In genomic region chr20:48709292-48709691, GRCh38 we compare ENCODE assay signal across 25 cellular contexts.
DNase-seq lines count a peak whose midpoint lies in the region; ATAC-seq and TF ChIP-seq lines count a peak whose summit lies in the region.
"Had no signal": no experiment of that assay in that cellular context is flagged by ENCODE, and none has a peak within 500 bp of the region (broad histone marks: within the 10 kb centered on the region; RNA-seq: fewer than 3 reads in every experiment).

No MANE protein-coding gene starts in this region.

- H3K36me3 Mint-ChIP-seq in activated naive CD8-positive, alpha-beta T cell treated with anti-CD3 and anti-CD28 coated beads, Interleukin-2, amount 10 ng/mL, durations not matched to agents 7 days and 5 days: peaks cover 64% of the 10 kb centered on the region
- H3K36me3 Mint-ChIP-seq in activated naive CD8-positive, alpha-beta T cell treated with anti-CD3 and anti-CD28 coated beads for 36 hours: peaks cover 49% of the 10 kb centered on the region
- H3K36me3 Mint-ChIP-seq in natural killer cell: peaks cover 8% of the 10 kb centered on the region

- H3K4me3 Mint-ChIP-seq in activated naive CD8-positive, alpha-beta T cell treated with anti-CD3 and anti-CD28 coated beads, Interleukin-2, amount 10 ng/mL, durations not matched to agents 7 days and 5 days: no peak overlapping the region
- H3K4me3 Mint-ChIP-seq in activated naive CD8-positive, alpha-beta T cell treated with anti-CD3 and anti-CD28 coated beads for 36 hours: no peak overlapping the region
- no peak overlapping the region for H3K4me3 Mint-ChIP-seq in natural killer cell
- H3K4me3 Mint-ChIP-seq: H9 had no signal

- peaks cover 6 to 8% of the 10 kb centered on the region in 2 donors for H3K4me1 ChIP-seq in aorta (ENCODE audit: control insufficient read depth in 1 of 2, insufficient read depth in 2 of 2, low read length in 2 of 2)

- no peaks in the 10 kb centered on the region for H3K9me3 Mint-ChIP-seq in activated naive CD8-positive, alpha-beta T cell treated with anti-CD3 and anti-CD28 coated beads, Interleukin-2, amount 10 ng/mL, durations not matched to agents 7 days and 5 days
- H3K9me3 Mint-ChIP-seq in activated naive CD8-positive, alpha-beta T cell treated with anti-CD3 and anti-CD28 coated beads for 36 hours: no peaks in the 10 kb centered on the region
- H3K9me3 Mint-ChIP-seq in natural killer cell: no peaks in the 10 kb centered on the region
- H3K9me3 Mint-ChIP-seq: H9 had no signal

- peak; percentile 14 for DNase-seq in activated naive CD8-positive, alpha-beta T cell treated with anti-CD3 and anti-CD28 coated beads, Interleukin-2, amount 10 ng/mL, durations not matched to agents 7 days and 5 days
- no peak for DNase-seq in activated naive CD8-positive, alpha-beta T cell treated with anti-CD3 and anti-CD28 coated beads for 36 hours
- DNase-seq in caudate nucleus (lab: John Stamatoyannopoulos, UW) (no peak), natural killer cell (no peak), aorta (peak; percentile 37 to 40), NCI-H524 treated with DMSO at 0.1 percent for 48 hours (lab: John Stamatoyannopoulos, UW) (no peak), sciatic nerve (ENCODE audit: low spot score) (no peak)
- DNase-seq: ACHN; activated naive CD4-positive, alpha-beta T cell treated with anti-CD3 and anti-CD28 coated beads, Interleukin-2, amount 50 U/mL, for 16 hours; BE2C; COR-L47; DMS79; GDM1; H9; KG1; MG63; NCI-H1417; NCI-H2107; NCI-H446 treated with DMSO at 0.1 percent for 48 hours; small intestine; stimulated activated CD8-positive, alpha-beta memory T cell treated with anti-CD3 and anti-CD28 coated beads, Interleukin-4, amount 100 ng/mL, for 48 hours; upper lobe of left lung had no signal

- H3K27ac ChIP-seq in caudate nucleus (ENCODE audit: low read depth, low read length): peak overlapping the region; percentile 84
- no peak overlapping the region for H3K27ac ChIP-seq in aorta (ENCODE audit: low read depth in 1 of 2, low read length in 2 of 2)

- H3K27me3 ChIP-seq in aorta (ENCODE audit: control insufficient read depth in 1 of 2, insufficient read depth in 2 of 2, low read length in 1 of 2): no peaks in the 10 kb centered on the region
- H3K27me3 ChIP-seq: ascending aorta, BE2C, left lung, upper lobe of left lung had no signal

- H3K9me3 ChIP-seq in aorta (ENCODE audit: control insufficient read depth, low read length): no peaks in the 10 kb centered on the region
- H3K9me3 ChIP-seq: ascending aorta, BE2C, left lung, MG63, upper lobe of left lung had no signal

- ATAC-seq in activated naive CD8-positive, alpha-beta T cell treated with anti-CD3 and anti-CD28 coated beads, Interleukin-2, amount 10 ng/mL, durations not matched to agents 7 days and 5 days (ENCODE audit: low read depth): no peak
- ATAC-seq in natural killer cell (no peak), aorta (ENCODE audit: low FRiP score) (no peak), HG03139 (IDR thresholded peaks at IDR 0.05; ENCODE audit: unreplicated experiment) (no peak), sciatic nerve (no peak)
- ATAC-seq: left lung had no signal

- 88 to 89% methylated on average over 12 of the region's 12 CpGs for WGBS in aorta, 2 donors

- H3K27ac Mint-ChIP-seq in activated naive CD8-positive, alpha-beta T cell treated with anti-CD3 and anti-CD28 coated beads, Interleukin-2, amount 10 ng/mL, durations not matched to agents 7 days and 5 days: no peak overlapping the region
- H3K27ac Mint-ChIP-seq in activated naive CD8-positive, alpha-beta T cell treated with anti-CD3 and anti-CD28 coated beads for 36 hours: no peak overlapping the region
- peak overlapping the region; percentile 13 to 90 for H3K27ac Mint-ChIP-seq in natural killer cell

- no peak overlapping the region for H3K4me3 ChIP-seq in aorta (ENCODE audit: low read length in 2 of 2)
- H3K4me3 ChIP-seq: ascending aorta, left lung, MG63, upper lobe of left lung had no signal

- intact Hi-C loops in natural killer cell (cut with micrococcal nuclease): no loop called here
- intact Hi-C loops in aorta (cut with DNase I): no loop called here
- intact Hi-C loops in sciatic nerve (cut with DNase I): no loop called here

- H3K36me3 ChIP-seq in aorta (ENCODE audit: control insufficient read depth in 1 of 2, insufficient read depth in 2 of 2, low read length in 1 of 2): no peaks in the 10 kb centered on the region
- H3K36me3 ChIP-seq: ascending aorta, BE2C, MG63 had no signal

- POLR2A ChIA-PET in activated naive CD8-positive, alpha-beta T cell treated with anti-CD3 and anti-CD28 coated beads, Interleukin-2, amount 10 ng/mL, durations not matched to agents 7 days and 5 days (lab: Charles Lee): interaction anchor here (3.2 kb wide), 1 partner anchor 8 kb away, joined by 11 read pairs; no protein-coding TSS in a partner anchor

- H3K4me1 Mint-ChIP-seq in activated naive CD8-positive, alpha-beta T cell treated with anti-CD3 and anti-CD28 coated beads, Interleukin-2, amount 10 ng/mL, durations not matched to agents 7 days and 5 days: peaks cover 63% of the 10 kb centered on the region
- peaks cover 56% of the 10 kb centered on the region for H3K4me1 Mint-ChIP-seq in activated naive CD8-positive, alpha-beta T cell treated with anti-CD3 and anti-CD28 coated beads for 36 hours
- peaks cover 81 to 93% of the 10 kb centered on the region in 2 donors for H3K4me1 Mint-ChIP-seq in natural killer cell

- TF ChIP-seq CTCF in natural killer cell (IDR thresholded peaks at IDR 0.05): no peak

- no peaks in the 10 kb centered on the region for H3K27me3 Mint-ChIP-seq in activated naive CD8-positive, alpha-beta T cell treated with anti-CD3 and anti-CD28 coated beads, Interleukin-2, amount 10 ng/mL, durations not matched to agents 7 days and 5 days
- H3K27me3 Mint-ChIP-seq in activated naive CD8-positive, alpha-beta T cell treated with anti-CD3 and anti-CD28 coated beads for 36 hours: no peaks in the 10 kb centered on the region
- H3K27me3 Mint-ChIP-seq in natural killer cell (ENCODE audit: low read depth in 2 of 2): no peaks in the 10 kb centered on the region

Comparison
In these comparisons a context has a peak if more than half of its experiments do, and no peak if none do; other contexts are left out.
1. DNase-seq: peak in activated naive CD8-positive, alpha-beta T cell treated with anti-CD3 and anti-CD28 coated beads, Interleukin-2, amount 10 ng/mL, durations not matched to agents 7 days and 5 days (single experiment) and aorta (2 of 2); none in activated naive CD8-positive, alpha-beta T cell treated with anti-CD3 and anti-CD28 coated beads for 36 hours (single experiment), caudate nucleus (0 of 61), natural killer cell (single experiment), NCI-H524 treated with DMSO at 0.1 percent for 48 hours (single experiment) and sciatic nerve (single experiment).
2. H3K27ac Mint-ChIP-seq: peak in natural killer cell (2 of 2); none in activated naive CD8-positive, alpha-beta T cell treated with anti-CD3 and anti-CD28 coated beads, Interleukin-2, amount 10 ng/mL, durations not matched to agents 7 days and 5 days (single experiment) and activated naive CD8-positive, alpha-beta T cell treated with anti-CD3 and anti-CD28 coated beads for 36 hours (single experiment).